9 cellular contexts compared by ENCODE assay signal in the genomic region with DNA sequence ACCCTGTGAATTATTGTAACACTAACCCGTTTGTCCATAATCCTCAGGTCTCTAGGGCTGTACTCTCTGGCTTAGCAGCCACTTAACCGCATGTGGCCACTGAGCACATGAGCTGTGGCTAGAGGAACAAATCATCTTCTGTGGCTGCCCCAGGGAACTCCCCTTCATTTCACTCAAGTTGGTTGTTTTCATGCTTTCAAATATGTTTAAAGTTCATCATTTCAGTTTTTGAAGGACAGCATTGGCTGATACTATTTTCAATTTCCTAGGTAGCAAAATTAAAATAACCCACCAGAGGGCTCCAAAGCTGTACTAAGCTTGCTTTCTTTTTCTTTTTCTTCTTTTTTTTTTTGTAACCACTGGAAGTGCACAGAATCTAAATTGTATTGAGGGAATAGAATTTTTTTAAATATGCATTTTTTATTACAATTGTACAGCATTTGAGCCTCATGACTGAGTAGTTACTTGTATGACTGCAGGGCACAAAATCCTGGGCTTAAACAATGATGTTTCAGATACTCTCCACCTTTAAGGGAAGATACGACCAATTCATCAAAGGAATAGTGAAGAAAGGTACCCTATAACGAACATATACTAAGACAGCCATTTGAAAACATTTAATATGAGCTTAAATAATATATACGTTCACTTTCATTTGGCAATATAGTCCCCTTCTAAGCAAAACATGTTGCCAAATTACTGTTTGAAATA. TPM values are rescaled to one million over a fixed set of nuclear protein-coding genes. Genes with fewer than 3 reads are reported as not detected.
A peak's percentile ranks its signal among the peaks of the same experiment; 100 is the strongest.
DNase-seq lines count a peak whose midpoint lies in the region; ATAC-seq and TF ChIP-seq lines count a peak whose summit lies in the region.
"Had no signal": no experiment of that assay in that cellular context is flagged by ENCODE, and none has a peak within 500 bp of the region (broad histone marks: within the 10 kb centered on the region; RNA-seq: fewer than 3 reads in every experiment).

No MANE protein-coding gene starts in this region.

- TF ChIP-seq CTCF in HCT116 (IDR thresholded peaks at IDR 0.05 in 2 of 3, conservative IDR thresholded peaks at IDR 0.05 in 1 of 3; ENCODE audit: borderline replicate concordance in 1 of 3, insufficient read depth in 1 of 3, low read depth in 2 of 3, low read length in 2 of 3) (peak; percentile 29 to 57 (median 56); a peak in 4 of 6 replicates), lower lobe of right lung (IDR thresholded peaks at IDR 0.05) (peak; percentile 40)

- H3K36me3 ChIP-seq in BLaER1 (no peaks in the 10 kb centered on the region), HCT116 (ENCODE audit: control insufficient read depth in 1 of 2, insufficient read depth in 2 of 2, low read length in 2 of 2) (no peaks in the 10 kb centered on the region), adipocyte (ENCODE audit: control insufficient read depth, insufficient read depth, low read length, severe bottlenecking) (no peaks in the 10 kb centered on the region), lower lobe of right lung (no peaks in the 10 kb centered on the region)

- no peak for DNase-seq in HCT116 (ENCODE audit: low read depth, low spot score)
- peak; percentile 78 for DNase-seq in adipocyte (ENCODE audit: low read depth)
- no peak for DNase-seq in lower lobe of right lung
- no peak for DNase-seq in effector CD8-positive, alpha-beta T cell (lab: John Stamatoyannopoulos, UW)
- DNase-seq in NCI-H774 (lab: John Stamatoyannopoulos, UW): no peak

- peak overlapping the region; percentile 24 for H2AFZ ChIP-seq in HCT116 (ENCODE audit: low read depth, low read length, poor library complexity, severe bottlenecking)

- intact Hi-C loops in HCT116 (cut with micrococcal nuclease) (loop anchor here (1.0 to 10.0 kb wide), 6 partner anchors 241 to 1973 kb away; no protein-coding TSS in a partner anchor), lower lobe of right lung (cut with DNase I) (no loop called here)

- no peak for TF ChIP-seq POLR2A in HCT116 (IDR thresholded peaks at IDR 0.05; ENCODE audit: borderline replicate concordance, extremely low read depth, insufficient read depth, insufficient read length)

- H3K27me3 ChIP-seq in BLaER1 (no peaks in the 10 kb centered on the region), HCT116 (ENCODE audit: insufficient read depth, low read length) (no peaks in the 10 kb centered on the region), adipocyte (replicated peaks; ENCODE audit: control insufficient read depth, insufficient read depth, low read length) (no peaks in the 10 kb centered on the region), lower lobe of right lung (ENCODE audit: low read depth) (no peaks in the 10 kb centered on the region)

- ATAC-seq in HCT116 (peak; percentile 65), lower lobe of right lung (peak in 1 of 2 donors; percentile 37), GM19455 (IDR thresholded peaks at IDR 0.05; ENCODE audit: unreplicated experiment) (no peak), HG03108 (IDR thresholded peaks at IDR 0.05; ENCODE audit: unreplicated experiment) (no peak)

- H3K4me3 ChIP-seq in BLaER1 (no peak overlapping the region), HCT116 (replicated peaks in 1 of 2; ENCODE audit: low read depth in 1 of 2, low read length in 2 of 2) (no peak overlapping the region), adipocyte (ENCODE audit: low read length) (no peak overlapping the region), lower lobe of right lung (no peak overlapping the region)

- H3K27ac ChIP-seq in BLaER1: peak overlapping the region; percentile 55
- H3K27ac ChIP-seq in HCT116 (ENCODE audit: low read depth, low read length): no peak overlapping the region
- H3K27ac ChIP-seq in lower lobe of right lung: no peak overlapping the region

- BruUV-seq in HCT116 (replicated peaks; lab: Mats Ljungman, UMichigan): no TSS peak

- RAD21 ChIA-PET in HCT116 (lab: Charles Lee; ENCODE audit: low non-redundant PET in 1 of 2, low total read pairs in 2 of 2, uncharacterized antibody in 2 of 2, unreplicated experiment in 2 of 2): interaction anchor here in 1 of 2 experiments (1.7 kb wide), 1 partner anchor 369 kb away, joined by 4 read pairs; no protein-coding TSS in a partner anchor

- TF ChIP-seq RAD21 in HCT116 (IDR thresholded peaks at IDR 0.05; ENCODE audit: low read depth): peak; percentile 59

- H3K9me3 ChIP-seq in BLaER1: no peaks in the 10 kb centered on the region
- no peaks in the 10 kb centered on the region for H3K9me3 ChIP-seq in HCT116 (ENCODE audit: control insufficient read depth in 1 of 2, insufficient read depth in 1 of 2, low read depth in 1 of 2, low read length in 2 of 2)
- no peaks in the 10 kb centered on the region for H3K9me3 ChIP-seq in adipocyte (ENCODE audit: control insufficient read depth, low read length)
- no peaks in the 10 kb centered on the region for H3K9me3 ChIP-seq in lower lobe of right lung

- H3K9ac ChIP-seq in BLaER1 (peak overlapping the region; percentile 10; the same call in 1 of the 2 replicates), HCT116 (ENCODE audit: low read length) (no peak overlapping the region), adipocyte (ENCODE audit: low read length) (peak overlapping the region; percentile 34)

- no peaks in the 10 kb centered on the region for H3K9me2 ChIP-seq in HCT116 (ENCODE audit: insufficient read depth)

- H3K4me2 ChIP-seq in BLaER1 (peak overlapping the region; percentile 71), HCT116 (ENCODE audit: low read length) (no peak overlapping the region)

- H4K20me1 ChIP-seq in BLaER1 (no peaks in the 10 kb centered on the region), HCT116 (ENCODE audit: insufficient read depth) (no peaks in the 10 kb centered on the region)

- H3K4me1 ChIP-seq in BLaER1 (peaks cover 59% of the 10 kb centered on the region), HCT116 (ENCODE audit: control insufficient read depth in 1 of 2, insufficient read depth in 2 of 2, low read length in 2 of 2) (no peaks in the 10 kb centered on the region), adipocyte (ENCODE audit: control insufficient read depth, insufficient read depth, low read length) (peaks cover 12% of the 10 kb centered on the region), lower lobe of right lung (no peaks in the 10 kb centered on the region)

- POLR2A ChIA-PET in HCT116 (lab: Charles Lee): no interaction called here

- H3K79me2 ChIP-seq in HCT116 (ENCODE audit: insufficient read depth, low read length): no peaks in the 10 kb centered on the region

- CTCF ChIA-PET in HCT116 (lab: Charles Lee): interaction anchor here (0.8 to 6.1 kb wide), 8 partner anchors 11 to 377 kb away, joined by 3 to 49 read pairs (median 4); no protein-coding TSS in a partner anchor

TF ChIP-seq in HCT116, 20 proteins besides CTCF, POLR2A, EP300 and RAD21 (continues in another document):
- TF ChIP-seq TCF7L2 (IDR thresholded peaks at IDR 0.05; ENCODE audit: borderline replicate concordance, extremely low read depth, insufficient read depth, insufficient read length) (no peak), CEBPB (IDR thresholded peaks at IDR 0.05; ENCODE audit: low read depth) (no peak), YY1 (IDR thresholded peaks at IDR 0.05; ENCODE audit: extremely low read depth, insufficient replicate concordance, low read depth, low read length) (no peak)
- TF ChIP-seq, protein P1, sequence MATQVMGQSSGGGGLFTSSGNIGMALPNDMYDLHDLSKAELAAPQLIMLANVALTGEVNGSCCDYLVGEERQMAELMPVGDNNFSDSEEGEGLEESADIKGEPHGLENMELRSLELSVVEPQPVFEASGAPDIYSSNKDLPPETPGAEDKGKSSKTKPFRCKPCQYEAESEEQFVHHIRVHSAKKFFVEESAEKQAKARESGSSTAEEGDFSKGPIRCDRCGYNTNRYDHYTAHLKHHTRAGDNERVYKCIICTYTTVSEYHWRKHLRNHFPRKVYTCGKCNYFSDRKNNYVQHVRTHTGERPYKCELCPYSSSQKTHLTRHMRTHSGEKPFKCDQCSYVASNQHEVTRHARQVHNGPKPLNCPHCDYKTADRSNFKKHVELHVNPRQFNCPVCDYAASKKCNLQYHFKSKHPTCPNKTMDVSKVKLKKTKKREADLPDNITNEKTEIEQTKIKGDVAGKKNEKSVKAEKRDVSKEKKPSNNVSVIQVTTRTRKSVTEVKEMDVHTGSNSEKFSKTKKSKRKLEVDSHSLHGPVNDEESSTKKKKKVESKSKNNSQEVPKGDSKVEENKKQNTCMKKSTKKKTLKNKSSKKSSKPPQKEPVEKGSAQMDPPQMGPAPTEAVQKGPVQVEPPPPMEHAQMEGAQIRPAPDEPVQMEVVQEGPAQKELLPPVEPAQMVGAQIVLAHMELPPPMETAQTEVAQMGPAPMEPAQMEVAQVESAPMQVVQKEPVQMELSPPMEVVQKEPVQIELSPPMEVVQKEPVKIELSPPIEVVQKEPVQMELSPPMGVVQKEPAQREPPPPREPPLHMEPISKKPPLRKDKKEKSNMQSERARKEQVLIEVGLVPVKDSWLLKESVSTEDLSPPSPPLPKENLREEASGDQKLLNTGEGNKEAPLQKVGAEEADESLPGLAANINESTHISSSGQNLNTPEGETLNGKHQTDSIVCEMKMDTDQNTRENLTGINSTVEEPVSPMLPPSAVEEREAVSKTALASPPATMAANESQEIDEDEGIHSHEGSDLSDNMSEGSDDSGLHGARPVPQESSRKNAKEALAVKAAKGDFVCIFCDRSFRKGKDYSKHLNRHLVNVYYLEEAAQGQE (IDR thresholded peaks at IDR 0.05; ENCODE audit: low read depth): no peak
- TF ChIP-seq, protein P2, sequence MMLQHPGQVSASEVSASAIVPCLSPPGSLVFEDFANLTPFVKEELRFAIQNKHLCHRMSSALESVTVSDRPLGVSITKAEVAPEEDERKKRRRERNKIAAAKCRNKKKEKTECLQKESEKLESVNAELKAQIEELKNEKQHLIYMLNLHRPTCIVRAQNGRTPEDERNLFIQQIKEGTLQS (IDR thresholded peaks at IDR 0.05): no peak
- TF ChIP-seq, protein P3, sequence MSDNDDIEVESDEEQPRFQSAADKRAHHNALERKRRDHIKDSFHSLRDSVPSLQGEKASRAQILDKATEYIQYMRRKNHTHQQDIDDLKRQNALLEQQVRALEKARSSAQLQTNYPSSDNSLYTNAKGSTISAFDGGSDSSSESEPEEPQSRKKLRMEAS (IDR thresholded peaks at IDR 0.05): no peak
- TF ChIP-seq, protein P4, sequence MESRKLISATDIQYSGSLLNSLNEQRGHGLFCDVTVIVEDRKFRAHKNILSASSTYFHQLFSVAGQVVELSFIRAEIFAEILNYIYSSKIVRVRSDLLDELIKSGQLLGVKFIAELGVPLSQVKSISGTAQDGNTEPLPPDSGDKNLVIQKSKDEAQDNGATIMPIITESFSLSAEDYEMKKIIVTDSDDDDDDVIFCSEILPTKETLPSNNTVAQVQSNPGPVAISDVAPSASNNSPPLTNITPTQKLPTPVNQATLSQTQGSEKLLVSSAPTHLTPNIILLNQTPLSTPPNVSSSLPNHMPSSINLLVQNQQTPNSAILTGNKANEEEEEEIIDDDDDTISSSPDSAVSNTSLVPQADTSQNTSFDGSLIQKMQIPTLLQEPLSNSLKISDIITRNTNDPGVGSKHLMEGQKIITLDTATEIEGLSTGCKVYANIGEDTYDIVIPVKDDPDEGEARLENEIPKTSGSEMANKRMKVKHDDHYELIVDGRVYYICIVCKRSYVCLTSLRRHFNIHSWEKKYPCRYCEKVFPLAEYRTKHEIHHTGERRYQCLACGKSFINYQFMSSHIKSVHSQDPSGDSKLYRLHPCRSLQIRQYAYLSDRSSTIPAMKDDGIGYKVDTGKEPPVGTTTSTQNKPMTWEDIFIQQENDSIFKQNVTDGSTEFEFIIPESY (IDR thresholded peaks at IDR 0.05; ENCODE audit: extremely low read depth, insufficient replicate concordance, low read length): no peak

RNA-seq across cellular contexts. Expression of a gene that starts 38.6 kb away (rescaled TPM):
- total RNA-seq in HCT116 (2021; ENCODE audit: unreplicated experiment) (0.37 TPM), lower lobe of right lung (529 TPM)
- 0.01 TPM in 1 of 2 replicates, not detected in the other for polyA plus RNA-seq in HCT116 (2012)
- polyA plus RNA-seq: IgD-negative memory B cell had no signal

Comparison
In these comparisons a context has a peak if more than half of its experiments do, and no peak if none do; other contexts are left out.
1. RNA of a gene that starts 38.6 kb away (total RNA-seq): 529 TPM in lower lobe of right lung (single experiment); 0.37 TPM in HCT116 (single experiment); every median in the first group is over 100 times any median in the second.